ENCODE assay signal across 14 cellular contexts in the genomic region with DNA sequence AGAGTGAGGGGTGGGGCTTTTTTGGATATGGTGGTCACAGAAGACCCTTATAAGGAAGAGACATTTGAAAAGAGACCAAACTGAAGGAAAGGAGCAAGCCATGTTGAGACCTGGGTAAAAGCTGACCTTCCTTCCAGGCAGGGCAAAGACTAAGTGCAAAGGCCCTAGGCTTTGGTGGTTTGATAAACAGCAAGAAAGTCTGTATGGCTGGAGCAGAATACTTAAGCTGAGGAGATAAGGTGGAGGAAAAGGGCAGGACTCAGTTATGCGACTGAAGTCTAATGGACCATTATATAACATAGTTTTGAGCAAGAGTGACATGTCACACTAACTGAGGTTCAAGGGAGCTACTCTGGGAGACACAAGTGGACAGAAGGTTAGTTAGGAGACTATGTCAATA. TPM values are rescaled to one million over a fixed set of nuclear protein-coding genes. Genes with fewer than 3 reads are reported as not detected.
A peak's percentile ranks its signal among the peaks of the same experiment; 100 is the strongest.
DNase-seq lines count a peak whose midpoint lies in the region; ATAC-seq, FAIRE-seq and TF ChIP-seq lines count a peak whose summit lies in the region.
"Had no signal": no experiment of that assay in that cellular context is flagged by ENCODE, and none has a peak within 500 bp of the region (broad histone marks: within the 10 kb centered on the region; RNA-seq: fewer than 3 reads in every experiment).

No MANE protein-coding gene starts in this region.

- TF ChIP-seq RAD21 in A549 (conservative IDR thresholded peaks at IDR 0.05 in 1 of 2, IDR thresholded peaks at IDR 0.05 in 1 of 2), result no peak

- CTCF ChIA-PET in A549 (lab: Yijun Ruan, JAX), result interaction anchor here (1.2 kb wide), 2 partner anchors 19 to 34 kb away, joined by 3 to 4 read pairs; no protein-coding TSS in a partner anchor

- H3K9me3 ChIP-seq in A549 (no peaks in the 10 kb centered on the region), Peyer's patch (no peaks in the 10 kb centered on the region), ectodermal cell (ENCODE audit: control insufficient read depth, low read length) (no peaks in the 10 kb centered on the region), mucosa of stomach (ENCODE audit: control insufficient read depth, low read length) (no peaks in the 10 kb centered on the region)

- TF ChIP-seq EP300 in A549 (IDR thresholded peaks at IDR 0.05), result no peak

- no peak for ATAC-seq in A549
- no peak for ATAC-seq in GM18867 (IDR thresholded peaks at IDR 0.05; ENCODE audit: unreplicated experiment)
- ATAC-seq in GM19351 (IDR thresholded peaks at IDR 0.05; ENCODE audit: unreplicated experiment), result no peak
- ATAC-seq in GM18502 (IDR thresholded peaks at IDR 0.05; ENCODE audit: poor library complexity, unreplicated experiment), result no peak
- ATAC-seq: T-helper 17 cell had no signal

- 16% methylated on average over 1 of the region's 1 CpG for WGBS in A549 (ENCODE audit: missing lambda C conversion rate)
- WGBS in ectodermal cell, 2 experiments, result 90 to 100% methylated on average over 1 of the region's 1 CpG

- TF ChIP-seq CTCF in A549 (IDR thresholded peaks at IDR 0.05) (no peak), Peyer's patch (IDR thresholded peaks at IDR 0.05) (no peak)

- H3K4me2 ChIP-seq in A549, result peak overlapping the region; percentile 93

- H3K36me3 ChIP-seq in Peyer's patch (no peaks in the 10 kb centered on the region), ectodermal cell (ENCODE audit: control insufficient read depth, insufficient read depth, low read length) (peaks cover 6% of the 10 kb centered on the region), mucosa of stomach (ENCODE audit: control insufficient read depth, insufficient read depth, low read length) (no peaks in the 10 kb centered on the region)

- DNase-seq in A549 (ENCODE audit: low read depth in 1 of 2, low spot score in 1 of 2) (no peak), Peyer's patch (peak in 1 of 3 donors; percentile 55), NCI-H1694 (lab: John Stamatoyannopoulos, UW) (no peak)
- DNase-seq: activated CD4-positive, alpha-beta T cell treated with anti-CD3 and anti-CD28 coated beads for 48 hours; NCI-H2081 treated with DMSO at 0.1 percent for 48 hours; NCI-H526 treated with DMSO at 0.1 percent for 48 hours; stimulated activated CD4-positive, alpha-beta T cell treated with anti-CD3 and anti-CD28 coated beads, Interleukin-12 subunit alpha, Interleukin-12 subunit beta, amount 100 ng/mL, for 4 hours; T-helper 17 cell had no signal

- H3K9ac ChIP-seq in mucosa of stomach (ENCODE audit: low read length), result peak overlapping the region; percentile 18

- no peak for FAIRE-seq in A549 (lab: Jason Lieb, UNC)
- FAIRE-seq: GM12892 had no signal

- H3K4me3 ChIP-seq in A549 (no peak overlapping the region), Peyer's patch (no peak overlapping the region), ectodermal cell (ENCODE audit: insufficient read depth, low read depth, low read length) (no peak overlapping the region), mucosa of stomach (ENCODE audit: low read length) (no peak overlapping the region)

- H3K27me3 ChIP-seq in Peyer's patch, result no peaks in the 10 kb centered on the region
- H3K27me3 ChIP-seq in ectodermal cell (ENCODE audit: control insufficient read depth, insufficient read depth, low read length, poor library complexity, severe bottlenecking), result no peaks in the 10 kb centered on the region
- H3K27me3 ChIP-seq in mucosa of stomach (ENCODE audit: control insufficient read depth, insufficient read depth, low read length), result no peaks in the 10 kb centered on the region

- POLR2A ChIA-PET in A549 (lab: Yijun Ruan, JAX), result interaction anchor here (1.8 kb wide), 1 partner anchor 19 kb away, joined by 7 read pairs; no protein-coding TSS in a partner anchor

- H3K27ac ChIP-seq in A549 (peak overlapping the region; percentile 97 to 98), Peyer's patch (peak overlapping the region in 3 of 4 donors; percentile 68 to 89 (median 80)), ectodermal cell (ENCODE audit: insufficient read depth, low read depth, low read length, poor library complexity, severe bottlenecking) (peak overlapping the region; percentile 8)

- TF ChIP-seq POLR2A in A549 (IDR thresholded peaks at IDR 0.05; ENCODE audit: low read length), result no peak
- peak in 1 of 2 donors; percentile 42 for TF ChIP-seq POLR2A in Peyer's patch (IDR thresholded peaks at IDR 0.05)

- H3K4me1 ChIP-seq in A549 (peaks cover 85% of the 10 kb centered on the region), Peyer's patch (peaks cover 0 to 49% (median 0%) of the 10 kb centered on the region in 4 donors), ectodermal cell (ENCODE audit: control insufficient read depth, insufficient read depth, low read length) (peaks cover 47% of the 10 kb centered on the region), mucosa of stomach (ENCODE audit: control insufficient read depth, insufficient read depth, low read length) (peaks cover 72% of the 10 kb centered on the region)

TF ChIP-seq in A549, 52 proteins besides CTCF, POLR2A, EP300 and RAD21:
- TF ChIP-seq, protein P1, sequence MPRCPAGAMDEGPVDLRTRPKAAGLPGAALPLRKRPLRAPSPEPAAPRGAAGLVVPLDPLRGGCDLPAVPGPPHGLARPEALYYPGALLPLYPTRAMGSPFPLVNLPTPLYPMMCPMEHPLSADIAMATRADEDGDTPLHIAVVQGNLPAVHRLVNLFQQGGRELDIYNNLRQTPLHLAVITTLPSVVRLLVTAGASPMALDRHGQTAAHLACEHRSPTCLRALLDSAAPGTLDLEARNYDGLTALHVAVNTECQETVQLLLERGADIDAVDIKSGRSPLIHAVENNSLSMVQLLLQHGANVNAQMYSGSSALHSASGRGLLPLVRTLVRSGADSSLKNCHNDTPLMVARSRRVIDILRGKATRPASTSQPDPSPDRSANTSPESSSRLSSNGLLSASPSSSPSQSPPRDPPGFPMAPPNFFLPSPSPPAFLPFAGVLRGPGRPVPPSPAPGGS (IDR thresholded peaks at IDR 0.05), result no peak
- TF ChIP-seq KDM1A (IDR thresholded peaks at IDR 0.05; ENCODE audit: low read depth), result no peak
- no peak for TF ChIP-seq FOSB (CRISPR knock-in tag; IDR thresholded peaks at IDR 0.05)
- TF ChIP-seq NR3C1 (IDR thresholded peaks at IDR 0.05), result no peak
- no peak for TF ChIP-seq KDM5A (IDR thresholded peaks at IDR 0.05)
- no peak for TF ChIP-seq FOXS1 (CRISPR knock-in tag; IDR thresholded peaks at IDR 0.05)
- TF ChIP-seq RNF2 (IDR thresholded peaks at IDR 0.05; ENCODE audit: borderline replicate concordance, low read depth), result no peak
- TF ChIP-seq BHLHE40 (IDR thresholded peaks at IDR 0.05; ENCODE audit: low read depth, low read length), result no peak
- TF ChIP-seq, protein P2, sequence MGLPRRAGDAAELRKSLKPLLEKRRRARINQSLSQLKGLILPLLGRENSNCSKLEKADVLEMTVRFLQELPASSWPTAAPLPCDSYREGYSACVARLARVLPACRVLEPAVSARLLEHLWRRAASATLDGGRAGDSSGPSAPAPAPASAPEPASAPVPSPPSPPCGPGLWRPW (IDR thresholded peaks at IDR 0.05), result no peak
- no peak for TF ChIP-seq HEYL (CRISPR knock-in tag; IDR thresholded peaks at IDR 0.05)

RNA-seq across cellular contexts. Expression of a gene that starts 20.0 kb away (rescaled TPM):
- polyA plus RNA-seq in A549 (2011; rRNA removed) (13.8 and 15.1 TPM in 2 replicates), A549 (2017; fragmentation: RNase III; extraction: RNeasy Plus Mini Kit Qiagen cat#74134 plus additional on column Dnase treatment) (7.4 to 8.2 TPM (median 8.0 TPM) in 3 replicates)
- polyA plus RNA-seq in A549 (2012; cell fraction: cytosol; rRNA removed), result 6.7 and 9.2 TPM in 2 replicates
- 15.2 and 21.1 TPM in 2 replicates for polyA plus RNA-seq in A549 (2012; cell fraction: nucleus; rRNA removed)
- 48.6 and 62.1 TPM in 2 replicates for polyA minus RNA-seq in A549 (2011; rRNA and poly(A)+ RNA removed)
- total RNA-seq in Peyer's patch, result 10 to 100 TPM; 23.1 to 55.0 (median 48.1) TPM
- polyA plus RNA-seq in ectodermal cell (2013, experiment 1 of 4), result 16.3 TPM
- polyA plus RNA-seq in ectodermal cell (2013, experiment 2 of 4), result 18.2 TPM
- 13.1 TPM for polyA plus RNA-seq in ectodermal cell (2013, experiment 3 of 4)
- 15.4 TPM for polyA plus RNA-seq in ectodermal cell (2013, experiment 4 of 4)

Comparison
In these comparisons a context has a peak if more than half of its experiments do, and no peak if none do; other contexts are left out.
1. H3K27ac ChIP-seq: peak in every context shown above with its lines; median percentile 98 in A549; 80 in Peyer's patch; 8 in ectodermal cell.